Comparison of ENCODE assay signal across 8 cellular contexts in genomic region chr11:125141686-125142535, GRCh38. TPM values are rescaled to one million over a fixed set of nuclear protein-coding genes. Genes with fewer than 3 reads are reported as not detected.
DNase-seq lines count a peak whose midpoint lies in the region; ATAC-seq and TF ChIP-seq lines count a peak whose summit lies in the region.

No MANE protein-coding gene starts in this region.

- 22% methylated on average over 14 of the region's 18 CpGs for WGBS in right lobe of liver (ENCODE audit: insufficient coverage, low coverage, low lambda C conversion rate, missing lambda C conversion rate)

- peak; percentile 40 for DNase-seq in Ammon's horn (ENCODE audit: low spot score)
- DNase-seq in activated B cell treated with CpG ODN at 0.5 μM for 24 hours: peak; percentile 65
- DNase-seq in chondrocyte (ENCODE audit: low spot score): no peak
- peak in 2 of 3 donors; percentile 50 to 61 for DNase-seq in right lobe of liver
- peak; percentile 31 to 32 for DNase-seq in stimulated activated CD8-positive, alpha-beta memory T cell treated with anti-CD3 and anti-CD28 coated beads, Interleukin-4, amount 100 ng/mL, for 1 hour (ENCODE audit: low read depth in 2 of 2, low spot score in 1 of 2)
- no peak for DNase-seq in GM19240 (ENCODE audit: insufficient read length, low spot score)

- POLR2A ChIA-PET in activated B cell treated with CpG ODN at 0.5 μM for 24 hours (lab: Charles Lee): no interaction called here

- H3K9me3 ChIP-seq in right lobe of liver: no peaks in the 10 kb centered on the region

- H3K27me3 Mint-ChIP-seq in activated B cell treated with CpG ODN at 0.5 μM for 24 hours (peaks cover 38% of the 10 kb centered on the region), chondrocyte (ENCODE audit: low read depth) (no peaks in the 10 kb centered on the region)

- no peaks in the 10 kb centered on the region for H3K36me3 ChIP-seq in right lobe of liver

- H3K27ac ChIP-seq in right lobe of liver: no peak overlapping the region

- peak; percentile 55 for ATAC-seq in GM19328 (IDR thresholded peaks at IDR 0.05; ENCODE audit: unreplicated experiment)
- peak; percentile 98 for ATAC-seq in activated B cell treated with CpG ODN at 0.5 μM for 24 hours (ENCODE audit: low read depth)
- ATAC-seq in right lobe of liver: peak; percentile 84 to 92 (median 88)

- H3K27me3 ChIP-seq in right lobe of liver: no peaks in the 10 kb centered on the region

- no peaks in the 10 kb centered on the region for H3K36me3 Mint-ChIP-seq in activated B cell treated with CpG ODN at 0.5 μM for 24 hours (ENCODE audit: low read depth)
- no peaks in the 10 kb centered on the region for H3K36me3 Mint-ChIP-seq in chondrocyte (ENCODE audit: low read depth)

- no peaks in the 10 kb centered on the region for H3K4me1 ChIP-seq in right lobe of liver

- H3K4me1 Mint-ChIP-seq in activated B cell treated with CpG ODN at 0.5 μM for 24 hours (peaks cover 2% of the 10 kb centered on the region), chondrocyte (ENCODE audit: low read depth) (peaks cover 23% of the 10 kb centered on the region)

- H3K27ac Mint-ChIP-seq in activated B cell treated with CpG ODN at 0.5 μM for 24 hours (no peak overlapping the region), chondrocyte (ENCODE audit: unreplicated experiment) (no peak overlapping the region)

- intact Hi-C loops in activated B cell treated with CpG ODN at 0.5 μM for 24 hours (cut with micrococcal nuclease) (loop anchor here (1.0 to 5.0 kb wide), 4 partner anchors 51 to 470 kb away; partner anchors contain the start of genes SIAE and SPA17), right lobe of liver (cut with DNase I) (loop anchor here in 1 of 2 donors (5.0 to 10.0 kb wide), 2 partner anchors 57 to 180 kb away; no protein-coding TSS in a partner anchor)

- TF ChIP-seq EP300 in Ishikawa (IDR thresholded peaks at IDR 0.05; ENCODE audit: borderline replicate concordance): no peak

- H3K9me3 Mint-ChIP-seq in activated B cell treated with CpG ODN at 0.5 μM for 24 hours: no peaks in the 10 kb centered on the region
- H3K9me3 Mint-ChIP-seq in chondrocyte (ENCODE audit: low read depth): no peaks in the 10 kb centered on the region

- no peak overlapping the region for H3K4me3 Mint-ChIP-seq in activated B cell treated with CpG ODN at 0.5 μM for 24 hours
- H3K4me3 Mint-ChIP-seq in chondrocyte (ENCODE audit: unreplicated experiment): peak overlapping the region; percentile 45

- CTCF ChIA-PET in activated B cell treated with CpG ODN at 0.5 μM for 24 hours (lab: Charles Lee): interaction anchor here (0.6 to 5.3 kb wide), 23 partner anchors 13 to 265 kb away, joined by 3 to 56 read pairs (median 5); partner anchors contain the start of genes CCDC15, SLC37A2 and TMEM218

- H3K4me3 ChIP-seq in right lobe of liver: no peak overlapping the region

- no peak for TF ChIP-seq POLR2A in right lobe of liver (IDR thresholded peaks at IDR 0.05)

- TF ChIP-seq CTCF in activated B cell treated with CpG ODN at 0.5 μM for 24 hours (IDR thresholded peaks at IDR 0.05): peak; percentile 48
- peak; percentile 100 for TF ChIP-seq CTCF in chondrocyte (IDR thresholded peaks at IDR 0.05)
- peak; percentile 89 to 96 (median 90) for TF ChIP-seq CTCF in right lobe of liver (IDR thresholded peaks at IDR 0.05)

- TF ChIP-seq RAD21 in Ishikawa (IDR thresholded peaks at IDR 0.05; ENCODE audit: low read depth): peak; percentile 70

TF ChIP-seq in Ishikawa, 13 proteins besides CTCF, POLR2A, EP300 and RAD21:
- no peak for TF ChIP-seq ZBTB7A (IDR thresholded peaks at IDR 0.05; ENCODE audit: low read depth)
- TF ChIP-seq MAX (IDR thresholded peaks at IDR 0.05): no peak
- TF ChIP-seq, protein P1, sequence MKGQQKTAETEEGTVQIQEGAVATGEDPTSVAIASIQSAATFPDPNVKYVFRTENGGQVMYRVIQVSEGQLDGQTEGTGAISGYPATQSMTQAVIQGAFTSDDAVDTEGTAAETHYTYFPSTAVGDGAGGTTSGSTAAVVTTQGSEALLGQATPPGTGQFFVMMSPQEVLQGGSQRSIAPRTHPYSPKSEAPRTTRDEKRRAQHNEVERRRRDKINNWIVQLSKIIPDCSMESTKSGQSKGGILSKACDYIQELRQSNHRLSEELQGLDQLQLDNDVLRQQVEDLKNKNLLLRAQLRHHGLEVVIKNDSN (IDR thresholded peaks at IDR 0.05): no peak
- TF ChIP-seq TCF12 (IDR thresholded peaks at IDR 0.05; ENCODE audit: low read depth): no peak
- TF ChIP-seq EGR1 (IDR thresholded peaks at IDR 0.05): no peak
- TF ChIP-seq FOXM1 (IDR thresholded peaks at IDR 0.05; ENCODE audit: borderline replicate concordance, low read depth): no peak
- no peak for TF ChIP-seq TAF1 (IDR thresholded peaks at IDR 0.05; ENCODE audit: low read depth)
- no peak for TF ChIP-seq CEBPB (IDR thresholded peaks at IDR 0.05)
- no peak for TF ChIP-seq YY1 (IDR thresholded peaks at IDR 0.05; ENCODE audit: low read depth)
- TF ChIP-seq NFIC (IDR thresholded peaks at IDR 0.05): no peak
- TF ChIP-seq CREB1 (IDR thresholded peaks at IDR 0.05; ENCODE audit: low read depth): no peak
- no peak for TF ChIP-seq TEAD4 (IDR thresholded peaks at IDR 0.05)
- TF ChIP-seq, protein P2, sequence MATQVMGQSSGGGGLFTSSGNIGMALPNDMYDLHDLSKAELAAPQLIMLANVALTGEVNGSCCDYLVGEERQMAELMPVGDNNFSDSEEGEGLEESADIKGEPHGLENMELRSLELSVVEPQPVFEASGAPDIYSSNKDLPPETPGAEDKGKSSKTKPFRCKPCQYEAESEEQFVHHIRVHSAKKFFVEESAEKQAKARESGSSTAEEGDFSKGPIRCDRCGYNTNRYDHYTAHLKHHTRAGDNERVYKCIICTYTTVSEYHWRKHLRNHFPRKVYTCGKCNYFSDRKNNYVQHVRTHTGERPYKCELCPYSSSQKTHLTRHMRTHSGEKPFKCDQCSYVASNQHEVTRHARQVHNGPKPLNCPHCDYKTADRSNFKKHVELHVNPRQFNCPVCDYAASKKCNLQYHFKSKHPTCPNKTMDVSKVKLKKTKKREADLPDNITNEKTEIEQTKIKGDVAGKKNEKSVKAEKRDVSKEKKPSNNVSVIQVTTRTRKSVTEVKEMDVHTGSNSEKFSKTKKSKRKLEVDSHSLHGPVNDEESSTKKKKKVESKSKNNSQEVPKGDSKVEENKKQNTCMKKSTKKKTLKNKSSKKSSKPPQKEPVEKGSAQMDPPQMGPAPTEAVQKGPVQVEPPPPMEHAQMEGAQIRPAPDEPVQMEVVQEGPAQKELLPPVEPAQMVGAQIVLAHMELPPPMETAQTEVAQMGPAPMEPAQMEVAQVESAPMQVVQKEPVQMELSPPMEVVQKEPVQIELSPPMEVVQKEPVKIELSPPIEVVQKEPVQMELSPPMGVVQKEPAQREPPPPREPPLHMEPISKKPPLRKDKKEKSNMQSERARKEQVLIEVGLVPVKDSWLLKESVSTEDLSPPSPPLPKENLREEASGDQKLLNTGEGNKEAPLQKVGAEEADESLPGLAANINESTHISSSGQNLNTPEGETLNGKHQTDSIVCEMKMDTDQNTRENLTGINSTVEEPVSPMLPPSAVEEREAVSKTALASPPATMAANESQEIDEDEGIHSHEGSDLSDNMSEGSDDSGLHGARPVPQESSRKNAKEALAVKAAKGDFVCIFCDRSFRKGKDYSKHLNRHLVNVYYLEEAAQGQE (IDR thresholded peaks at IDR 0.05; ENCODE audit: low read depth): no peak

RNA-seq across cellular contexts. Expression of gene PKNOX2, which starts 22.6 kb away (rescaled TPM):
- total RNA-seq in activated B cell treated with CpG ODN at 0.5 μM for 24 hours: not detected in 2 replicates
- 34.0 to 74.0 TPM (median 34.9 TPM) in 3 replicates for total RNA-seq in chondrocyte
- under 1 TPM; 0.09 to 0.31 (median 0.14) TPM for total RNA-seq in right lobe of liver

RNA-seq across cellular contexts. Expression of gene TMEM218, which starts 30.5 kb away (rescaled TPM):
- 18.8 and 20.1 TPM in 2 replicates for total RNA-seq in activated B cell treated with CpG ODN at 0.5 μM for 24 hours
- 11.5 to 15.2 TPM (median 12.0 TPM) in 3 replicates for total RNA-seq in chondrocyte
- total RNA-seq in right lobe of liver: 10 to 100 TPM in 4 of 6 experiments, 1 to 10 TPM in 2; 7.4 to 13.5 (median 10.5) TPM

Comparison
In these comparisons a context has a peak if more than half of its experiments do, and no peak if none do; other contexts are left out.
1. DNase-seq: peak in Ammon's horn (single experiment), activated B cell treated with CpG ODN at 0.5 μM for 24 hours (single experiment), right lobe of liver (2 of 3) and stimulated activated CD8-positive, alpha-beta memory T cell treated with anti-CD3 and anti-CD28 coated beads, Interleukin-4, amount 100 ng/mL, for 1 hour (2 of 2); none in chondrocyte (single experiment) and GM19240 (single experiment).
2. CTCF ChIP-seq: peak in every context shown above with its lines; median percentile 100 in chondrocyte; 90 in right lobe of liver; 48 in activated B cell treated with CpG ODN at 0.5 μM for 24 hours.
3. RNA of gene PKNOX2, which starts 22.6 kb away (total RNA-seq): 34.0 to 74.0 TPM in chondrocyte; 0.09 to 0.31 TPM in right lobe of liver and not detected in activated B cell treated with CpG ODN at 0.5 μM for 24 hours; every median in the first group is over 10 times any median in the second.
4. Peak in every context shown above with its lines, with median percentiles within 50 percentile points of each other: ATAC-seq.